In the genomic region with DNA sequence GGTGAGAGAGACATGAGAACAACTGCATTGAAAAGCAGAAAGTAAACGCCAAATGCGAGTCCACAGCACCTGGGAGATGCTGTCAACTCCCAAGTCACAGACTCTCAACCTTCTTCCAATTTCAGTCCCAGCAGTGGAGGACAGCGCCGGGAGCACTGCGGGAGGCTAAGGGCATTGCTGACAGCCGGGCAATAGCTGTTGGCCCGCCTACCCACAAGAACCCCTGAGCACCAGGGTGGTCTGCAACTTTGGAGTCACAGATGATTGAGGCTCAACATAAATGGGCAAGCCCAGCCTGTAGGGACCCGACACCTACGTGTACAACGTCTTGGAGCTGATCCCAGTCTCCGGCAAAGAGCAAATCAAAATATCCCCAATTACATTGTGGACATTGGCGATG, we compare ENCODE assay signal across 18 cellular contexts.
"Had no signal": no experiment of that assay in that cellular context is flagged by ENCODE, and none has a peak within 500 bp of the region (broad histone marks: within the 10 kb centered on the region; RNA-seq: fewer than 3 reads in every experiment).

No MANE protein-coding gene starts in this region.

- H3K4me1 Mint-ChIP-seq: mesothelial cell of epicardium, T-helper 17 cell had no signal

- H3K9me3 ChIP-seq: adrenal gland, esophagus squamous epithelium, heart right ventricle, prostate gland, tibial nerve had no signal

- H3K36me3 ChIP-seq: adrenal gland, esophagus squamous epithelium, heart right ventricle, prostate gland, tibial nerve, WERI-Rb-1 had no signal

- H3K4me1 ChIP-seq: adrenal gland, esophagus squamous epithelium, heart right ventricle, prostate gland, tibial nerve had no signal

- ATAC-seq: activated naive CD4-positive, alpha-beta T cell treated with anti-CD3 and anti-CD28 coated beads, Interleukin-2, amount 50 U/mL, for 72 hours; heart right ventricle; left lobe of liver; right cardiac atrium; stimulated activated naive CD8-positive, alpha-beta T cell treated with anti-CD3 and anti-CD28 coated beads, Interleukin-15, Interleukin-2, amounts not matched to agents 100 U/mL and 50 U/mL, for 24 hours; T-helper 17 cell had no signal

- H3K27ac ChIP-seq: adrenal gland, esophagus squamous epithelium, heart right ventricle, prostate gland, tibial nerve, WERI-Rb-1 had no signal

- H3K27me3 ChIP-seq: adrenal gland, tibial nerve had no signal

- H3K9me3 Mint-ChIP-seq: activated naive CD4-positive, alpha-beta T cell treated with anti-CD3 and anti-CD28 coated beads, Interleukin-2, amount 50 U/mL, for 72 hours; mesothelial cell of epicardium had no signal

- H3K27ac Mint-ChIP-seq: activated naive CD4-positive, alpha-beta T cell treated with anti-CD3 and anti-CD28 coated beads, Interleukin-2, amount 50 U/mL, for 72 hours; dendritic cell treated with granulocyte-macrophage colony-stimulating factor and Interleukin-4, amounts not matched to agents 40 ng/mL and 50 ng/mL, for 4 days; mesothelial cell of epicardium; nephron progenitor cell; T-helper 17 cell had no signal

- H3K36me3 Mint-ChIP-seq: mesothelial cell of epicardium had no signal

- H3K27me3 Mint-ChIP-seq: dendritic cell treated with granulocyte-macrophage colony-stimulating factor and Interleukin-4, amounts not matched to agents 40 ng/mL and 50 ng/mL, for 4 days had no signal

- DNase-seq: activated CD4-positive, alpha-beta T cell treated with anti-CD3 and anti-CD28 coated beads, Interleukin-2, amount 50 U/mL, for 48 hours; activated gamma-delta T cell; adrenal gland; effector memory CD4-positive, alpha-beta T cell; esophagus squamous epithelium; heart right ventricle; nephron progenitor cell; right cardiac atrium; stimulated activated naive CD8-positive, alpha-beta T cell treated with anti-CD3 and anti-CD28 coated beads, Interleukin-15, Interleukin-2, amounts not matched to agents 100 U/mL and 50 U/mL, for 24 hours; T-helper 17 cell; WERI-Rb-1 had no signal

- H3K4me3 ChIP-seq: adrenal gland, esophagus squamous epithelium, heart right ventricle, lung, prostate gland, tibial nerve had no signal

- H3K4me3 Mint-ChIP-seq: dendritic cell treated with granulocyte-macrophage colony-stimulating factor and Interleukin-4, amounts not matched to agents 40 ng/mL and 50 ng/mL, for 4 days; mesothelial cell of epicardium; nephron progenitor cell; T-helper 17 cell had no signal
